In the genomic region with DNA sequence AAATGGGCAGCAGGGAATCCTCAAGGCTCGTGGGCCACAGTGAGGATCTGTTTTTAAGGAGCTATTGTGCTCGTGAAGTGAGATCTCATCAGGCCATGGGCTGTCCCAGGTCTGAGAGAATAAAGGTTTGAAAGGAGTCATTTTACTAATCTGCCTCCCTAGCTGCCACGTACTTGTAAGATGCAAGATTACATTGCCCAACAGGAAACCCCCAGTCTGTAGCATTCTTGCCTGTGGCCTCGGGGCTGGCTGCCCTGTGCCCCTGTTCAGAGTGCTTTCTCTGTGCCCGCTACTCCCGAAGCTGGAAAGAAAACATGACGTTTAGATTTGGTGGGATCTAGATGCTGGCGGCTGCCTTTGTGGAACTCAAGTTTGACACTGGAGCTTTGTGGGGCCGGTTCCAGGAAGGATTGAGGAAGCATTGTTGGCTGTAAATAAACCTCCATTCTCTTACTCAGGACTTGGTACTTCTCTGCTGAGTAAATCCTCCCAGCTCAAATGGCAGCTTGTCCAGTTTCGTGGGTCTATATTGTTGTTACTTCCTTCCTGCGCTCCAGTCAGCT, we compare ENCODE assay signal across 9 cellular contexts. TPM values are rescaled to one million over a fixed set of nuclear protein-coding genes. Genes with fewer than 3 reads are reported as not detected.
DNase-seq lines count a peak whose midpoint lies in the region; ATAC-seq and TF ChIP-seq lines count a peak whose summit lies in the region.
"Had no signal": no experiment of that assay in that cellular context is flagged by ENCODE, and none has a peak within 500 bp of the region (broad histone marks: within the 10 kb centered on the region; RNA-seq: fewer than 3 reads in every experiment).

No MANE protein-coding gene starts in this region.

- H2AFZ ChIP-seq in GM23338 = no peak overlapping the region
- H2AFZ ChIP-seq in Karpas-422 (ENCODE audit: low read length) = no peak overlapping the region

- H3K4me1 ChIP-seq in GM23338 (ENCODE audit: insufficient read depth) = no peaks in the 10 kb centered on the region
- peaks cover 7 to 31% of the 10 kb centered on the region in 2 donors for H3K4me1 ChIP-seq in esophagus (ENCODE audit: control insufficient read depth in 2 of 2, insufficient read depth in 2 of 2, low read length in 1 of 2)
- H3K4me1 ChIP-seq in Karpas-422 (ENCODE audit: low read length) = peaks cover 5% of the 10 kb centered on the region; the same call in 1 of the 2 replicates

- H3K4me1 Mint-ChIP-seq in GM23338 = peaks cover 12% of the 10 kb centered on the region
- H3K4me1 Mint-ChIP-seq in T-helper 17 cell = peaks cover 36% of the 10 kb centered on the region

- DNase-seq in GM23338 (ENCODE audit: low spot score) (no peak), T-helper 17 cell (no peak), NCI-H1105 treated with DMSO at 0.1 percent for 48 hours (lab: John Stamatoyannopoulos, UW) (no peak), Karpas-422 (no peak)
- no peak for DNase-seq in central memory CD4-positive, alpha-beta T cell
- DNase-seq in effector CD8-positive, alpha-beta T cell (lab: John Stamatoyannopoulos, UW) = no peak

- H3K27me3 Mint-ChIP-seq in GM23338 (ENCODE audit: insufficient read depth, low read depth, poor library complexity) (peaks cover 8% of the 10 kb centered on the region), T-helper 17 cell (no peaks in the 10 kb centered on the region)

- H3K27ac Mint-ChIP-seq in GM23338 (peak overlapping the region; percentile 51; the same call in 1 of the 2 replicates), T-helper 17 cell (peak overlapping the region; percentile 63)

- WGBS in esophagus, 2 donors = 38 to 56% methylated on average over 11 of the region's 11 CpGs

- no peak for ATAC-seq in GM23338
- no peak for ATAC-seq in T-helper 17 cell
- ATAC-seq: body of pancreas had no signal

- no peaks in the 10 kb centered on the region for H3K27me3 ChIP-seq in GM23338 (ENCODE audit: insufficient read depth)
- no peaks in the 10 kb centered on the region for H3K27me3 ChIP-seq in esophagus (ENCODE audit: control insufficient read depth in 1 of 2, insufficient read depth in 2 of 2, low read length in 2 of 2)
- no peaks in the 10 kb centered on the region for H3K27me3 ChIP-seq in Karpas-422 (ENCODE audit: low read length)
- H3K27me3 ChIP-seq: body of pancreas had no signal

- peaks cover 6% of the 10 kb centered on the region; the same call in 1 of the 2 replicates for H4K20me1 ChIP-seq in GM23338 (replicated peaks; ENCODE audit: insufficient read depth)
- peaks cover 10% of the 10 kb centered on the region; the same call in 1 of the 2 replicates for H4K20me1 ChIP-seq in Karpas-422 (ENCODE audit: insufficient read depth, low read depth, low read length)

- H3K36me3 Mint-ChIP-seq in GM23338 (ENCODE audit: low read depth) (no peaks in the 10 kb centered on the region; the same call in 1 of the 3 replicates), T-helper 17 cell (ENCODE audit: low read depth) (peaks cover 2% of the 10 kb centered on the region)

- no peaks in the 10 kb centered on the region for H3F3A ChIP-seq in GM23338 (replicated peaks; ENCODE audit: low read depth)

- no peaks in the 10 kb centered on the region for H3K9me3 Mint-ChIP-seq in GM23338

- no peaks in the 10 kb centered on the region for H3K9me2 ChIP-seq in GM23338 (ENCODE audit: insufficient read depth)
- H3K9me2 ChIP-seq in Karpas-422 (replicated peaks; ENCODE audit: insufficient read depth, low read length) = no peaks in the 10 kb centered on the region

- H3K79me2 ChIP-seq in GM23338 (replicated peaks; ENCODE audit: insufficient read depth) = peaks cover 84% of the 10 kb centered on the region
- peaks cover 85% of the 10 kb centered on the region for H3K79me2 ChIP-seq in Karpas-422 (ENCODE audit: low read length)

- H3K36me3 ChIP-seq in GM23338 (ENCODE audit: insufficient read depth) (no peaks in the 10 kb centered on the region), esophagus (ENCODE audit: control insufficient read depth in 2 of 2, insufficient read depth in 2 of 2, low read length in 1 of 2) (peaks cover 5 to 11% of the 10 kb centered on the region in 2 donors), Karpas-422 (ENCODE audit: insufficient read depth, low read length) (0 out of 2 replicates have a peak, but pooled peaks cover 5% of the 10 kb centered on the region)

- no peak overlapping the region for H3K4me3 Mint-ChIP-seq in GM23338
- H3K4me3 Mint-ChIP-seq in T-helper 17 cell = peak overlapping the region; percentile 61

- H3K4me2 ChIP-seq in GM23338 (no peak overlapping the region), Karpas-422 (ENCODE audit: low read depth, low read length, poor library complexity, severe bottlenecking) (no peak overlapping the region)

- H3K4me3 ChIP-seq in GM23338 = no peak overlapping the region
- no peak overlapping the region for H3K4me3 ChIP-seq in esophagus (ENCODE audit: low read depth in 1 of 2, low read length in 2 of 2)
- H3K4me3 ChIP-seq in skin epidermis = no peak overlapping the region
- no peak overlapping the region for H3K4me3 ChIP-seq in Karpas-422 (ENCODE audit: low read length)
- H3K4me3 ChIP-seq: body of pancreas had no signal

- H3K9ac ChIP-seq in Karpas-422 (ENCODE audit: low read length) = no peak overlapping the region

- no peak for TF ChIP-seq CTCF in GM23338 (conservative IDR thresholded peaks at IDR 0.05; ENCODE audit: low read depth in 2 of 2)

- H3K27ac ChIP-seq in GM23338 (ENCODE audit: low read depth) = peak overlapping the region; percentile 66; the same call in 1 of the 2 replicates
- peak overlapping the region; percentile 85 to 90 for H3K27ac ChIP-seq in esophagus (ENCODE audit: low read depth in 2 of 2, low read length in 1 of 2)
- peak overlapping the region in 20 of 21 experiments; percentile 57 to 91 (median 85) for H3K27ac ChIP-seq in skin epidermis
- H3K27ac ChIP-seq in Karpas-422 (ENCODE audit: low read length) = no peak overlapping the region

- H3K9me3 ChIP-seq in T-helper 17 cell (ENCODE audit: control insufficient read depth, low read length, poor library complexity, severe bottlenecking) = no peaks in the 10 kb centered on the region
- no peaks in the 10 kb centered on the region for H3K9me3 ChIP-seq in esophagus (ENCODE audit: control insufficient read depth in 2 of 2, insufficient read depth in 1 of 2, low read depth in 1 of 2, low read length in 1 of 2)
- H3K9me3 ChIP-seq in Karpas-422 (ENCODE audit: low read length) = no peaks in the 10 kb centered on the region
- H3K9me3 ChIP-seq: body of pancreas had no signal

TF ChIP-seq in GM23338, 12 proteins besides CTCF, POLR2A, EP300 and RAD21 (continues in another document):
- TF ChIP-seq ZNF331 (CRISPR knock-in tag; IDR thresholded peaks at IDR 0.05; ENCODE audit: low read depth) = no peak
- no peak for TF ChIP-seq NANOG (IDR thresholded peaks at IDR 0.05; ENCODE audit: borderline replicate concordance)
- no peak for TF ChIP-seq EZH2phosphoT487 (IDR thresholded peaks at IDR 0.05; ENCODE audit: unreplicated experiment)
- TF ChIP-seq JUNB (IDR thresholded peaks at IDR 0.05; ENCODE audit: unreplicated experiment) = no peak
- TF ChIP-seq, protein P1, sequence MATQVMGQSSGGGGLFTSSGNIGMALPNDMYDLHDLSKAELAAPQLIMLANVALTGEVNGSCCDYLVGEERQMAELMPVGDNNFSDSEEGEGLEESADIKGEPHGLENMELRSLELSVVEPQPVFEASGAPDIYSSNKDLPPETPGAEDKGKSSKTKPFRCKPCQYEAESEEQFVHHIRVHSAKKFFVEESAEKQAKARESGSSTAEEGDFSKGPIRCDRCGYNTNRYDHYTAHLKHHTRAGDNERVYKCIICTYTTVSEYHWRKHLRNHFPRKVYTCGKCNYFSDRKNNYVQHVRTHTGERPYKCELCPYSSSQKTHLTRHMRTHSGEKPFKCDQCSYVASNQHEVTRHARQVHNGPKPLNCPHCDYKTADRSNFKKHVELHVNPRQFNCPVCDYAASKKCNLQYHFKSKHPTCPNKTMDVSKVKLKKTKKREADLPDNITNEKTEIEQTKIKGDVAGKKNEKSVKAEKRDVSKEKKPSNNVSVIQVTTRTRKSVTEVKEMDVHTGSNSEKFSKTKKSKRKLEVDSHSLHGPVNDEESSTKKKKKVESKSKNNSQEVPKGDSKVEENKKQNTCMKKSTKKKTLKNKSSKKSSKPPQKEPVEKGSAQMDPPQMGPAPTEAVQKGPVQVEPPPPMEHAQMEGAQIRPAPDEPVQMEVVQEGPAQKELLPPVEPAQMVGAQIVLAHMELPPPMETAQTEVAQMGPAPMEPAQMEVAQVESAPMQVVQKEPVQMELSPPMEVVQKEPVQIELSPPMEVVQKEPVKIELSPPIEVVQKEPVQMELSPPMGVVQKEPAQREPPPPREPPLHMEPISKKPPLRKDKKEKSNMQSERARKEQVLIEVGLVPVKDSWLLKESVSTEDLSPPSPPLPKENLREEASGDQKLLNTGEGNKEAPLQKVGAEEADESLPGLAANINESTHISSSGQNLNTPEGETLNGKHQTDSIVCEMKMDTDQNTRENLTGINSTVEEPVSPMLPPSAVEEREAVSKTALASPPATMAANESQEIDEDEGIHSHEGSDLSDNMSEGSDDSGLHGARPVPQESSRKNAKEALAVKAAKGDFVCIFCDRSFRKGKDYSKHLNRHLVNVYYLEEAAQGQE (IDR thresholded peaks at IDR 0.05; ENCODE audit: unreplicated experiment) = no peak
- no peak for TF ChIP-seq STAT1 (IDR thresholded peaks at IDR 0.05; ENCODE audit: unreplicated experiment)

RNA-seq across cellular contexts. Expression of a gene that starts 21.2 kb away (rescaled TPM):
- 44.9 and 60.9 TPM in 2 replicates for total RNA-seq in GM23338 (2014; rRNA removed; shearing (Covaris generic))
- 95.0 and 97.9 TPM in 2 replicates for polyA plus RNA-seq in GM23338 (2016; fragmentation: Nextera tagmentation; extraction: Ambion mirVana)
- total RNA-seq in T-helper 17 cell = 100 to 1,000 TPM; 178 to 235 TPM
- 10 to 100 TPM; 63.4 to 68.4 TPM for polyA plus RNA-seq in esophagus
- 26.5 and 49.2 TPM in 2 replicates for total RNA-seq in Karpas-422 (2014; rRNA removed; shearing (Covaris generic); ENCODE audit: low replicate concordance)

RNA-seq across cellular contexts. Expression of a gene that starts 21.3 kb away (rescaled TPM):
- 23.3 and 24.5 TPM in 2 replicates for total RNA-seq in GM23338 (2014; rRNA removed; shearing (Covaris generic))
- polyA plus RNA-seq in GM23338 (2016; fragmentation: Nextera tagmentation; extraction: Ambion mirVana) = 19.9 and 20.0 TPM in 2 replicates
- 10 to 100 TPM; 24.1 to 30.6 TPM for total RNA-seq in T-helper 17 cell
- polyA plus RNA-seq in esophagus = 100 to 1,000 TPM in 1 of 2 donors, 10 to 100 TPM in 1; 46.9 to 136 TPM
- 29.4 and 68.7 TPM in 2 replicates for total RNA-seq in Karpas-422 (2014; rRNA removed; shearing (Covaris generic); ENCODE audit: low replicate concordance)

RNA-seq across cellular contexts. Expression of a gene that starts 33.0 kb away (rescaled TPM):
- total RNA-seq in GM23338 (2014; rRNA removed; shearing (Covaris generic)) = 9.7 and 10.3 TPM in 2 replicates
- polyA plus RNA-seq in GM23338 (2016; fragmentation: Nextera tagmentation; extraction: Ambion mirVana) (4.2 and 6.1 TPM in 2 replicates), esophagus (10 to 100 TPM; 48.4 to 63.2 TPM)
- under 1 TPM in 1 of 2 donors, not detected in 1; 0.72 TPM for total RNA-seq in T-helper 17 cell
- 0.11 and 0.19 TPM in 2 replicates for total RNA-seq in Karpas-422 (2014; rRNA removed; shearing (Covaris generic); ENCODE audit: low replicate concordance)

RNA-seq across cellular contexts. Expression of a gene that starts 55.1 kb away (rescaled TPM):
- total RNA-seq in GM23338 (2014; rRNA removed; shearing (Covaris generic)) = not detected in 2 replicates
- 0.16 TPM in 1 of 2 replicates, not detected in the other for polyA plus RNA-seq in GM23338 (2016; fragmentation: Nextera tagmentation; extraction: Ambion mirVana)
- total RNA-seq in T-helper 17 cell = 1 to 10 TPM in 1 of 2 donors, under 1 TPM in 1; 0.40 to 8.4 TPM
- polyA plus RNA-seq in esophagus = 10 to 100 TPM; 33.9 to 37.3 TPM
- total RNA-seq in Karpas-422 (2014; rRNA removed; shearing (Covaris generic); ENCODE audit: low replicate concordance) = not detected in 2 replicates
